ENCODE assay signal across 8 cellular contexts in genomic region chr13:30395192-30396158, GRCh38. TPM values are rescaled to one million over a fixed set of nuclear protein-coding genes. Genes with fewer than 3 reads are reported as not detected.
A peak's percentile ranks its signal among the peaks of the same experiment; 100 is the strongest.
DNase-seq lines count a peak whose midpoint lies in the region; ATAC-seq, FAIRE-seq and TF ChIP-seq lines count a peak whose summit lies in the region.

No MANE protein-coding gene starts in this region.

- TF ChIP-seq CTCF in 22Rv1 (IDR thresholded peaks at IDR 0.05) (no peak), WI38 (IDR thresholded peaks at IDR 0.05; ENCODE audit: low read depth, low read length) (no peak), choroid plexus epithelial cell (conservative IDR thresholded peaks at IDR 0.05; ENCODE audit: low read depth, low read length) (no peak), kidney (IDR thresholded peaks at IDR 0.05; ENCODE audit: borderline replicate concordance, extremely low read depth, insufficient read depth) (no peak)

- peak overlapping the region; percentile 85 to 98 for H3K9ac ChIP-seq in kidney (ENCODE audit: low read length in 2 of 2)

- ATAC-seq in HG03045 (IDR thresholded peaks at IDR 0.05; ENCODE audit: unreplicated experiment): peak; percentile 72

- no peaks in the 10 kb centered on the region for H3K9me3 ChIP-seq in kidney (ENCODE audit: control insufficient read depth in 1 of 2, low read length in 2 of 2)

- intact Hi-C loops in kidney (cut with DNase I): no loop called here

- FAIRE-seq in GM18507 (lab: Jason Lieb, UNC) (peak; percentile 87), kidney (lab: Jason Lieb, UNC) (peak; percentile 85)

- peak; percentile 58 for DNase-seq in GM18507 (ENCODE audit: extremely low spot score, insufficient read length, low read depth)
- peak; percentile 48 for DNase-seq in NCI-H2196 (lab: John Stamatoyannopoulos, UW; ENCODE audit: unreplicated experiment)
- DNase-seq in choroid plexus epithelial cell (ENCODE audit: low read depth): peak; percentile 98
- peak; percentile 97 for DNase-seq in kidney
- DNase-seq in stimulated activated CD4-positive, alpha-beta T cell treated with anti-CD3 and anti-CD28 coated beads, Interleukin-12 subunit alpha, Interleukin-12 subunit beta, amount 100 ng/mL, for 4 hours: peak; percentile 43

- no peaks in the 10 kb centered on the region for H3K36me3 ChIP-seq in kidney (ENCODE audit: control insufficient read depth in 1 of 2, insufficient read depth in 2 of 2, low read length in 2 of 2)

- H3K4me1 ChIP-seq in kidney (ENCODE audit: control insufficient read depth in 1 of 2, insufficient read depth in 1 of 2, low read depth in 1 of 2, low read length in 2 of 2): peaks cover 0 to 12% of the 10 kb centered on the region in 2 donors

- H3K4me3 ChIP-seq in WI38 (ENCODE audit: low read depth, low read length) (peak overlapping the region; percentile 65), choroid plexus epithelial cell (ENCODE audit: low read depth, low read length) (peak overlapping the region; percentile 60), kidney (ENCODE audit: low read length in 2 of 2) (peak overlapping the region; percentile 88 to 90)

- H3K27ac ChIP-seq in 22Rv1 (peak overlapping the region; percentile 91), kidney (ENCODE audit: low read depth in 2 of 2, low read length in 2 of 2) (peak overlapping the region; percentile 79 to 94)

RNA-seq across cellular contexts. Expression of gene UBE2L5, which starts 26.8 kb away (rescaled TPM):
- not detected for total RNA-seq in kidney
- polyA plus RNA-seq in kidney (ENCODE audit: insufficient read depth, low read depth, low replicate concordance): not detected

Comparison
In these comparisons a context has a peak if more than half of its experiments do, and no peak if none do; other contexts are left out.
1. Peak in every context shown above with its lines: DNase-seq, ATAC-seq, H3K4me3 ChIP-seq and H3K27ac ChIP-seq.
2. DNase-seq: peak in every context shown above with its lines; median percentile 98 in choroid plexus epithelial cell; 97 in kidney; 58 in GM18507; 48 in NCI-H2196; 43 in stimulated activated CD4-positive, alpha-beta T cell treated with anti-CD3 and anti-CD28 coated beads, Interleukin-12 subunit alpha, Interleukin-12 subunit beta, amount 100 ng/mL, for 4 hours.